ENCODE assay signal across 25 cellular contexts in genomic region chr6:158970640-158971291, GRCh38. TPM values are rescaled to one million over a fixed set of nuclear protein-coding genes. Genes with fewer than 3 reads are reported as not detected.
DNase-seq lines count a peak whose midpoint lies in the region; ATAC-seq, FAIRE-seq and TF ChIP-seq lines count a peak whose summit lies in the region.
"Had no signal": no experiment of that assay in that cellular context is flagged by ENCODE, and none has a peak within 500 bp of the region (broad histone marks: within the 10 kb centered on the region; RNA-seq: fewer than 3 reads in every experiment).

No MANE protein-coding gene starts in this region.

- peak; percentile 14 for DNase-seq in Ammon's horn (ENCODE audit: low spot score)
- DNase-seq in Karpas-422: peak; percentile 20
- peak; percentile 42 for DNase-seq in endodermal cell
- no peak for DNase-seq in memory B cell (ENCODE audit: low spot score in 2 of 2)
- DNase-seq in HuH-7 (ENCODE audit: low spot score): no peak
- DNase-seq in urothelium cell line (ENCODE audit: low spot score): no peak
- DNase-seq in T-helper 1 cell: no peak
- DNase-seq: activated CD4-positive, alpha-beta T cell treated with anti-CD3 and anti-CD28 coated beads for 1 hour; activated T-cell treated with anti-CD3 and anti-CD28 coated beads, Interleukin-2, amount 50 U/mL, for 72 hours; DMS153; effector memory CD8-positive, alpha-beta T cell; lower lobe of right lung; naive thymus-derived CD8-positive, alpha-beta T cell; NCI-H1092; NCI-H2081; NCI-H510A treated with DMSO at 0.1 percent for 48 hours; ovary; stimulated activated CD4-positive, alpha-beta T cell treated with anti-CD3 and anti-CD28 coated beads, Interleukin-2, amount 100 ng/mL, for 24 hours; stimulated activated naive CD4-positive, alpha-beta T cell treated with Interleukin-2 at 50 U/mL for 16 hours; SW 1271; thyroid gland had no signal

- no peaks in the 10 kb centered on the region for H3K9me3 ChIP-seq in Karpas-422 (ENCODE audit: low read length)
- peaks cover 46% of the 10 kb centered on the region for H3K9me3 ChIP-seq in endodermal cell (ENCODE audit: control insufficient read depth, low read length)
- H3K9me3 ChIP-seq: lower lobe of right lung, ovary, thyroid gland had no signal

- H3K4me3 Mint-ChIP-seq in endodermal cell (no peak overlapping the region), memory B cell (no peak overlapping the region)
- H3K4me3 Mint-ChIP-seq: activated naive CD4-positive, alpha-beta T cell treated with anti-CD3 and anti-CD28 coated beads, Interleukin-2, amount 50 U/mL, for 24 hours; activated T-cell treated with anti-CD3 and anti-CD28 coated beads, Interleukin-2, amount 50 U/mL, for 72 hours; effector memory CD8-positive, alpha-beta T cell; naive thymus-derived CD8-positive, alpha-beta T cell had no signal

- H3K4me2 ChIP-seq in Karpas-422 (ENCODE audit: low read depth, low read length, poor library complexity, severe bottlenecking): no peak overlapping the region

- H3K9me3 Mint-ChIP-seq in endodermal cell (peaks cover 41% of the 10 kb centered on the region), memory B cell (peaks cover 10% of the 10 kb centered on the region)

- no peaks in the 10 kb centered on the region for H3K27me3 Mint-ChIP-seq in endodermal cell (ENCODE audit: insufficient read depth)
- H3K27me3 Mint-ChIP-seq in memory B cell: no peaks in the 10 kb centered on the region
- H3K27me3 Mint-ChIP-seq: activated naive CD4-positive, alpha-beta T cell treated with anti-CD3 and anti-CD28 coated beads, Interleukin-2, amount 50 U/mL, for 24 hours; effector memory CD8-positive, alpha-beta T cell; naive thymus-derived CD8-positive, alpha-beta T cell had no signal

- H3K27ac ChIP-seq in Karpas-422 (ENCODE audit: low read length) (no peak overlapping the region), endodermal cell (ENCODE audit: low read depth, low read length) (no peak overlapping the region)
- H3K27ac ChIP-seq: lower lobe of right lung, ovary, thyroid gland had no signal

- H3K27ac Mint-ChIP-seq in endodermal cell: no peak overlapping the region
- peak overlapping the region; percentile 50 for H3K27ac Mint-ChIP-seq in memory B cell
- H3K27ac Mint-ChIP-seq: activated naive CD4-positive, alpha-beta T cell treated with anti-CD3 and anti-CD28 coated beads, Interleukin-2, amount 50 U/mL, for 24 hours; activated T-cell treated with anti-CD3 and anti-CD28 coated beads, Interleukin-2, amount 50 U/mL, for 72 hours; effector memory CD8-positive, alpha-beta T cell had no signal

- H3K4me1 ChIP-seq in Karpas-422 (ENCODE audit: low read length) (no peaks in the 10 kb centered on the region), endodermal cell (ENCODE audit: control insufficient read depth, insufficient read depth, low read length) (peaks cover 2% of the 10 kb centered on the region)
- H3K4me1 ChIP-seq: lower lobe of right lung, thyroid gland had no signal

- H2AFZ ChIP-seq in Karpas-422 (ENCODE audit: low read length): no peak overlapping the region

- peaks cover 20% of the 10 kb centered on the region for H3K36me3 Mint-ChIP-seq in endodermal cell (ENCODE audit: low read depth)
- peaks cover 7% of the 10 kb centered on the region for H3K36me3 Mint-ChIP-seq in memory B cell

- no peak overlapping the region for H3K4me3 ChIP-seq in Karpas-422 (ENCODE audit: low read length)
- H3K4me3 ChIP-seq in endodermal cell (ENCODE audit: low read length): no peak overlapping the region
- H3K4me3 ChIP-seq: K562, lower lobe of right lung, ovary, thyroid gland had no signal

- no peak for TF ChIP-seq CTCF in endodermal cell (conservative IDR thresholded peaks at IDR 0.05)

- WGBS in endodermal cell (ENCODE audit: insufficient coverage in 1 of 2, insufficient read length in 1 of 2), 2 experiments: 85 to 93% methylated on average over 5 to 6 of the region's 6 CpGs

- no peaks in the 10 kb centered on the region for H4K20me1 ChIP-seq in Karpas-422 (ENCODE audit: insufficient read depth, low read depth, low read length)

- no peaks in the 10 kb centered on the region for H3K9me2 ChIP-seq in Karpas-422 (replicated peaks; ENCODE audit: insufficient read depth, low read length)

- no peak for FAIRE-seq in urothelium cell line (lab: Jason Lieb, UNC)
- FAIRE-seq: astrocyte, K562 had no signal

- no peaks in the 10 kb centered on the region for H3K36me3 ChIP-seq in Karpas-422 (ENCODE audit: insufficient read depth, low read length)
- no peaks in the 10 kb centered on the region for H3K36me3 ChIP-seq in endodermal cell (ENCODE audit: control insufficient read depth, insufficient read depth, low read length)
- H3K36me3 ChIP-seq: ovary had no signal

- ATAC-seq in memory B cell (ENCODE audit: low read depth) (no peak), GM21737 (IDR thresholded peaks at IDR 0.05; ENCODE audit: unreplicated experiment) (no peak)
- ATAC-seq: activated T-cell treated with anti-CD3 and anti-CD28 coated beads, Interleukin-2, amount 50 U/mL, for 72 hours; effector memory CD8-positive, alpha-beta T cell; K562; naive thymus-derived CD8-positive, alpha-beta T cell had no signal

- H3K4me1 Mint-ChIP-seq in endodermal cell: peaks cover 3% of the 10 kb centered on the region
- H3K4me1 Mint-ChIP-seq in memory B cell: no peaks in the 10 kb centered on the region
- H3K4me1 Mint-ChIP-seq: activated naive CD4-positive, alpha-beta T cell treated with anti-CD3 and anti-CD28 coated beads, Interleukin-2, amount 50 U/mL, for 24 hours had no signal

- H3K9ac ChIP-seq in Karpas-422 (ENCODE audit: low read length): no peak overlapping the region
- H3K9ac ChIP-seq in endodermal cell (ENCODE audit: extremely low read depth, low read length, poor library complexity, severe bottlenecking): no peak overlapping the region

- H3K79me2 ChIP-seq in Karpas-422 (ENCODE audit: low read length): no peaks in the 10 kb centered on the region

- 0 out of 2 replicates have a peak, but pooled peaks cover 4% of the 10 kb centered on the region for H3K27me3 ChIP-seq in Karpas-422 (ENCODE audit: low read length)
- no peaks in the 10 kb centered on the region for H3K27me3 ChIP-seq in endodermal cell (ENCODE audit: control insufficient read depth, insufficient read depth, low read length, poor library complexity, severe bottlenecking)
- H3K27me3 ChIP-seq: ovary, thyroid gland had no signal

RNA-seq across cellular contexts. Expression of gene RSPH3, which starts 29.2 kb away (rescaled TPM):
- 2.1 and 3.3 TPM in 2 replicates for total RNA-seq in Karpas-422 (2014; rRNA removed; shearing (Covaris generic); ENCODE audit: low replicate concordance)
- total RNA-seq in endodermal cell: 10 to 100 TPM in 1 of 2 donors, 1 to 10 TPM in 1; 7.4 to 10.3 TPM
- polyA plus RNA-seq in endodermal cell (2013, experiment 1 of 2): 5.0 TPM
- 4.5 TPM for polyA plus RNA-seq in endodermal cell (2013, experiment 2 of 2)

Comparison
In these comparisons a context has a peak if more than half of its experiments do, and no peak if none do; other contexts are left out.
1. DNase-seq: peak in Ammon's horn (single experiment), Karpas-422 (single experiment) and endodermal cell (single experiment); none in memory B cell (0 of 2), HuH-7 (single experiment), urothelium cell line (single experiment) and T-helper 1 cell (0 of 5).